In the genomic region with DNA sequence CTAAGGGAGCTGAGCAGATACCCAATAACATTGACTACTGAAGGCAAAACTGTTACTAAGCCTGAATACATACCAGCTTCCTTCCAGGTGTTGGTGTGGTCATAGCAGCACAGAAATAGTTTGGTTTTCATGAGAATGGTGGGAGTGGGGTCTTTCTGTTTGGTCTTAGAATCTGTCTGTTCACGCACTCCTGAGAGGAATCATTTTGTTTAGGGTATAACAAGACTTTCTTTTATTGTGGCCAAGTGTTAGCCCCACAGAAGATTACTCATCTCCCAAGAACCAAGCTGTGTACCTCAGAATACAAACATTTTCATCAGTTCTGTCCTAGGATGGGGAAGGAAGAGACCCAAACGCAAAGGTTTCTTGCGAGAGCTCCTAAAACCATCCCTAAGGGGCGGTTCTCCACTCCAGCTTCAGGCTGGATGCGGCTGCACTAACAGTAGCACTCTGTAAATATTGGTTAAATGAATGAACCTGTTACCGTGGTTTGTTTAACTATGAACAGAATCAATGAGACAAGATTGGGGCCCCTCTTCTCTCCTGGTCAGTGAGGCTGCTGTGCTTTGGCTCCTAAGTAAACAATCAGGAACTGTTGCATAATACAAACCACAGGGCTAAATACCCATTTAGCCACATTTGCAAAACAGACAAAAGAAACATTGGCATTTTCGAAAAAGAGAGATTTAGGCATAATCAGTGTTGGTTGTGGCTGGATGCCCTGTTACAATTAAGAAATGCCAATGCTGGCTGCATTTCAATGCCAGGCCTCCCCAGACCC, we compare ENCODE assay signal across 1 cellular context.
A peak's percentile ranks its signal among the peaks of the same experiment; 100 is the strongest.
TF ChIP-seq lines count a peak whose summit lies in the region.

No MANE protein-coding gene starts in this region.

TF ChIP-seq in HepG2, 621 proteins besides CTCF, POLR2A, EP300 and RAD21 (continued from another document and continues in another):
- TF ChIP-seq HMGXB3 (CRISPR knock-in tag; IDR thresholded peaks at IDR 0.05; ENCODE audit: borderline replicate concordance) = peak; percentile 88; the same call in 1 of the 2 replicates
- TF ChIP-seq CC2D1A (CRISPR knock-in tag; IDR thresholded peaks at IDR 0.05) = no peak
- TF ChIP-seq ZNF598 (CRISPR knock-in tag; IDR thresholded peaks at IDR 0.05; ENCODE audit: borderline replicate concordance) = 0 out of 2 replicates have a peak, but pooled peaks have one; percentile 20
- TF ChIP-seq ZBTB4 (CRISPR knock-in tag; IDR thresholded peaks at IDR 0.05; ENCODE audit: borderline replicate concordance) = no peak
- TF ChIP-seq, protein P1, sequence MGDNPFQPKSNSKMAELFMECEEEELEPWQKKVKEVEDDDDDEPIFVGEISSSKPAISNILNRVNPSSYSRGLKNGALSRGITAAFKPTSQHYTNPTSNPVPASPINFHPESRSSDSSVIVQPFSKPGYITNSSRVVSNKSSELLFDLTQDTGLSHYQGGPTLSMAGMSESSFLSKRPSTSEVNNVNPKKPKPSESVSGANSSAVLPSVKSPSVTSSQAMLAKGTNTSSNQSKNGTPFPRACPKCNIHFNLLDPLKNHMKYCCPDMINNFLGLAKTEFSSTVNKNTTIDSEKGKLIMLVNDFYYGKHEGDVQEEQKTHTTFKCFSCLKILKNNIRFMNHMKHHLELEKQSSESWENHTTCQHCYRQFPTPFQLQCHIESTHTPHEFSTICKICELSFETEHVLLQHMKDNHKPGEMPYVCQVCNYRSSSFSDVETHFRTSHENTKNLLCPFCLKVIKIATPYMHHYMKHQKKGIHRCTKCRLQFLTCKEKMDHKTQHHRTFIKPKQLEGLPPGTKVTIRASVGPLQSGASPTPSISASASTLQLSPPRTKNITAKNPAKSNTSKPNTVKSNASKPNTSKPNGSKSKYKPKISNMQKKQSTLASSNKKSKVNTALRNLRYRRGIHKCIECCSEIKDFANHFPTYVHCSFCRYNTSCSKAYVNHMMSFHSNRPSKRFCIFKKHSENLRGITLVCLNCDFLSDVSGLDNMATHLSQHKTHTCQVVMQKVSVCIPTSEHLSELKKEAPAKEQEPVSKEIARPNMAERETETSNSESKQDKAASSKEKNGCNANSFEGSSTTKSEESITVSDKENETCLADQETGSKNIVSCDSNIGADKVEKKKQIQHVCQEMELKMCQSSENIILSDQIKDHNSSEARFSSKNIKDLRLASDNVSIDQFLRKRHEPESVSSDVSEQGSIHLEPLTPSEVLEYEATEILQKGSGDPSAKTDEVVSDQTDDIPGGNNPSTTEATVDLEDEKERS (CRISPR knock-in tag; IDR thresholded peaks at IDR 0.05) = peak; percentile 93; the same call in 1 of the 2 replicates
- TF ChIP-seq, protein P2, sequence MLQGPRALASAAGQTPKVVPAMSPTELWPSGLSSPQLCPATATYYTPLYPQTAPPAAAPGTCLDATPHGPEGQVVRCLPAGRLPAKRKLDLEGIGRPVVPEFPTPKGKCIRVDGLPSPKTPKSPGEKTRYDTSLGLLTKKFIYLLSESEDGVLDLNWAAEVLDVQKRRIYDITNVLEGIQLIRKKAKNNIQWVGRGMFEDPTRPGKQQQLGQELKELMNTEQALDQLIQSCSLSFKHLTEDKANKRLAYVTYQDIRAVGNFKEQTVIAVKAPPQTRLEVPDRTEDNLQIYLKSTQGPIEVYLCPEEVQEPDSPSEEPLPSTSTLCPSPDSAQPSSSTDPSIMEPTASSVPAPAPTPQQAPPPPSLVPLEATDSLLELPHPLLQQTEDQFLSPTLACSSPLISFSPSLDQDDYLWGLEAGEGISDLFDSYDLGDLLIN (CRISPR knock-in tag; IDR thresholded peaks at IDR 0.05; ENCODE audit: borderline replicate concordance) = 0 out of 2 replicates have a peak, but pooled peaks have one; percentile 32
- TF ChIP-seq FOXP4 (CRISPR knock-in tag; IDR thresholded peaks at IDR 0.05) = peak; percentile 99
- peak; percentile 99 for TF ChIP-seq RCOR2 (CRISPR knock-in tag; IDR thresholded peaks at IDR 0.05)
- 0 out of 2 replicates have a peak, but pooled peaks have one; percentile 24 for TF ChIP-seq ZNF552 (CRISPR knock-in tag; IDR thresholded peaks at IDR 0.05; ENCODE audit: borderline replicate concordance)
- TF ChIP-seq XRCC5 (optimal IDR thresholded peaks at IDR 0.05; ENCODE audit: low read length) = peak; percentile 93
- TF ChIP-seq CENPT (CRISPR knock-in tag; IDR thresholded peaks at IDR 0.05; ENCODE audit: low read depth) = no peak
- no peak for TF ChIP-seq MXI1 (IDR thresholded peaks at IDR 0.05; ENCODE audit: borderline replicate concordance, low read depth, low read length)
- peak; percentile 89 for TF ChIP-seq HINFP (CRISPR knock-in tag; IDR thresholded peaks at IDR 0.05; ENCODE audit: low read depth)
- TF ChIP-seq RBM39 (IDR thresholded peaks at IDR 0.05; ENCODE audit: low read depth, low read length, poor library complexity, severe bottlenecking) = no peak
- TF ChIP-seq ATF6 (CRISPR knock-in tag; conservative IDR thresholded peaks at IDR 0.05) = no peak
- no peak for TF ChIP-seq MATR3 (CRISPR knock-in tag; IDR thresholded peaks at IDR 0.05)
- peak; percentile 90 for TF ChIP-seq TEAD3 (CRISPR knock-in tag; optimal IDR thresholded peaks at IDR 0.05; ENCODE audit: borderline replicate concordance)
- no peak for TF ChIP-seq ZBTB2 (CRISPR knock-in tag; IDR thresholded peaks at IDR 0.05; ENCODE audit: low read depth)
- TF ChIP-seq NFE2 (CRISPR knock-in tag; IDR thresholded peaks at IDR 0.05) = no peak
